Comparison of ENCODE assay signal across 12 cellular contexts in the genomic region with DNA sequence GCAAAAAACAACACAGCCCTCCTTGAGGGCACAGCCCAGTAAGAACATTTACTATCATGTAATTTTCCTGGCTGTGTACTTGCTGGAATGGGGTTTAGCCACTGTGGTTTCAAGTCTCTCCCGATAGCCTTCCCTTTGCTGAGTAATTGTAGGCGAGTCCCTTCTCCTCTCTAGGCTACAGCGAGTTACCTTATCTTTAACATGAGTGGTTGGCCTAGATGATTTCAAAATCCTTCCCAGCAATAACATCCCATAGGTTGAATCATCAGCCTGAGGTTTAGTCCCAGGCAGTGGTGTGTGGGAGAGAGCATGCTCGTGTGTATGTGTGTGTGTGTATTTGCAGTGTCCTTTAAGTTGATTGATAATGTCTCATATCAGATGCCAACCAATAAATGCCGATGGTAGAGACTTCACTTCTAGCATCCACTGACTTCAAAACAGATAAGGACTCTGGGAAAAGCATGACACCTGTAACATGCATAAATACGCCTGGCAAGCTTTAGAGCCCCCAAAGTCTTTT.
DNase-seq lines count a peak whose midpoint lies in the region; ATAC-seq, FAIRE-seq and TF ChIP-seq lines count a peak whose summit lies in the region.
"Had no signal": no experiment of that assay in that cellular context is flagged by ENCODE, and none has a peak within 500 bp of the region (broad histone marks: within the 10 kb centered on the region; RNA-seq: fewer than 3 reads in every experiment).

No MANE protein-coding gene starts in this region.

- no peaks in the 10 kb centered on the region for H3K9me3 ChIP-seq in osteoblast (ENCODE audit: low read depth, low read length)

- no peaks in the 10 kb centered on the region for H4K20me1 ChIP-seq in osteoblast (ENCODE audit: insufficient read depth, low read length)

- H3K4me3 ChIP-seq in bronchial epithelial cell (ENCODE audit: low read depth, low read length) (no peak overlapping the region), osteoblast (ENCODE audit: insufficient read depth, low read length) (no peak overlapping the region)

- H3K79me2 ChIP-seq in osteoblast (ENCODE audit: insufficient read depth, low read length), result no peaks in the 10 kb centered on the region

- DNase-seq in EH (ENCODE audit: low read depth), result peak; percentile 95
- DNase-seq in NCI-H226, result peak; percentile 98
- DNase-seq in bronchial epithelial cell (ENCODE audit: low read depth), result peak; percentile 98
- peak; percentile 99 for DNase-seq in osteoblast (ENCODE audit: insufficient read length, low spot score, missing footprints)
- no peak for DNase-seq in sciatic nerve (ENCODE audit: low spot score)
- no peak for DNase-seq in Ammon's horn (ENCODE audit: low spot score)
- no peak for DNase-seq in NCI-H2107 (lab: John Stamatoyannopoulos, UW)
- DNase-seq: activated CD4-positive, alpha-beta T cell treated with anti-CD3 and anti-CD28 coated beads for 48 hours; activated naive CD8-positive, alpha-beta T cell treated with anti-CD3 and anti-CD28 coated beads, Interleukin-2, amount 10 ng/mL, durations not matched to agents 7 days and 5 days; left ventricle myocardium superior; NCI-H1105 treated with DMSO at 0.1 percent for 48 hours had no signal

- intact Hi-C loops in sciatic nerve (cut with DNase I), result no loop called here

- peak overlapping the region; percentile 31 for H3K27ac ChIP-seq in osteoblast (ENCODE audit: low read depth, low read length)

- H2AFZ ChIP-seq in osteoblast (ENCODE audit: low read length), result no peak overlapping the region

- ATAC-seq in sciatic nerve (no peak), HG02678 (IDR thresholded peaks at IDR 0.05; ENCODE audit: unreplicated experiment) (no peak)
- ATAC-seq: left ventricle myocardium superior had no signal

- no peaks in the 10 kb centered on the region for H3K36me3 ChIP-seq in bronchial epithelial cell (ENCODE audit: control insufficient read depth, insufficient read depth, low read length)
- H3K36me3 ChIP-seq in osteoblast (ENCODE audit: insufficient read depth, low read length), result no peaks in the 10 kb centered on the region

- H3K4me2 ChIP-seq in osteoblast (ENCODE audit: insufficient read depth, low read length), result peak overlapping the region; percentile 28

- no peak for TF ChIP-seq CTCF in bronchial epithelial cell (IDR thresholded peaks at IDR 0.05; ENCODE audit: insufficient read depth, low read length, severe bottlenecking)
- no peak for TF ChIP-seq CTCF in osteoblast (IDR thresholded peaks at IDR 0.05; ENCODE audit: extremely low read depth, low read depth, low read length)

- peak; percentile 88 for FAIRE-seq in bronchial epithelial cell (lab: Jason Lieb, UNC)

- peaks cover 16% of the 10 kb centered on the region for H3K4me1 ChIP-seq in osteoblast (ENCODE audit: insufficient read depth, low read length)

- H3K27me3 ChIP-seq in bronchial epithelial cell (ENCODE audit: control insufficient read depth, insufficient read depth, low read length) (peaks cover 9% of the 10 kb centered on the region), osteoblast (ENCODE audit: insufficient read depth, low read length) (peaks cover 6% of the 10 kb centered on the region)

Comparison
In these comparisons a context has a peak if more than half of its experiments do, and no peak if none do; other contexts are left out.
1. DNase-seq: peak in EH (single experiment), NCI-H226 (single experiment), bronchial epithelial cell (single experiment) and osteoblast (single experiment); none in sciatic nerve (single experiment), Ammon's horn (single experiment) and NCI-H2107 (single experiment).